In genomic region chr15:80159301-80159700, GRCh38 we compare ENCODE assay signal across 30 cellular contexts. TPM values are rescaled to one million over a fixed set of nuclear protein-coding genes. Genes with fewer than 3 reads are reported as not detected.
A peak's percentile ranks its signal among the peaks of the same experiment; 100 is the strongest.
DNase-seq lines count a peak whose midpoint lies in the region; ATAC-seq and TF ChIP-seq lines count a peak whose summit lies in the region.
"Had no signal": no experiment of that assay in that cellular context is flagged by ENCODE, and none has a peak within 500 bp of the region (broad histone marks: within the 10 kb centered on the region; RNA-seq: fewer than 3 reads in every experiment).

No MANE protein-coding gene starts in this region.

- H3K36me3 ChIP-seq in IMR-90 (ENCODE audit: control insufficient read depth, insufficient read depth, low read length) (peaks cover 13% of the 10 kb centered on the region), adrenal gland (replicated peaks in 1 of 2) (peaks cover 0 to 9% of the 10 kb centered on the region in 2 donors), osteoblast (ENCODE audit: insufficient read depth, low read length) (peaks cover 23% of the 10 kb centered on the region), OCI-LY7 (ENCODE audit: insufficient read depth, low read length) (peaks cover 8% of the 10 kb centered on the region; the same call in 1 of the 2 replicates), Karpas-422 (ENCODE audit: insufficient read depth, low read length) (peaks cover 2% of the 10 kb centered on the region)

- no peaks in the 10 kb centered on the region for H3K27me3 ChIP-seq in IMR-90 (ENCODE audit: control insufficient read depth, insufficient read depth, low read length)
- H3K27me3 ChIP-seq in adrenal gland, result no peaks in the 10 kb centered on the region
- H3K27me3 ChIP-seq in osteoblast (ENCODE audit: insufficient read depth, low read length), result no peaks in the 10 kb centered on the region
- no peaks in the 10 kb centered on the region for H3K27me3 ChIP-seq in Karpas-422 (ENCODE audit: low read length)
- H3K27me3 ChIP-seq: ascending aorta, gastroesophageal sphincter, left lung had no signal

- TF ChIP-seq CTCF in IMR-90 (conservative IDR thresholded peaks at IDR 0.05; ENCODE audit: low read depth, low read length) (no peak), adrenal gland (IDR thresholded peaks at IDR 0.05) (no peak), osteoblast (IDR thresholded peaks at IDR 0.05; ENCODE audit: extremely low read depth, low read depth, low read length) (no peak), OCI-LY7 (conservative IDR thresholded peaks at IDR 0.05; ENCODE audit: low read length) (no peak)

- in situ Hi-C loops in IMR-90 (cut with MboI; ENCODE audit: low sequenced_read_pairs), result no loop called here

- CTCF ChIA-PET in IMR-90 (lab: Yijun Ruan, JAX), result no interaction called here
- CTCF ChIA-PET in OCI-LY7 (lab: Charles Lee; ENCODE audit: unreplicated experiment), result no interaction called here

- H3K18ac ChIP-seq in IMR-90 (ENCODE audit: low read depth, low read length), result no peak overlapping the region

- no peak for TF ChIP-seq RAD21 in IMR-90 (IDR thresholded peaks at IDR 0.05; ENCODE audit: low read length)

- peak overlapping the region; percentile 84 for H2BK20ac ChIP-seq in IMR-90 (ENCODE audit: low read depth, low read length)

- intact Hi-C loops in IMR-90 (cut with micrococcal nuclease), result no loop called here
- intact Hi-C loops in adrenal gland (cut with DNase I), result no loop called here
- intact Hi-C loops in OCI-LY7 (cut with micrococcal nuclease; ENCODE audit: unreplicated experiment), result loop anchor here (10.0 kb wide), 1 partner anchor 264 kb away; the partner anchor contains the start of gene MTHFS

- POLR2A ChIA-PET in IMR-90 (lab: Charles Lee; ENCODE audit: unreplicated experiment), result no interaction called here
- POLR2A ChIA-PET in OCI-LY7 (lab: Charles Lee), result no interaction called here

- no peak overlapping the region for H3K56ac ChIP-seq in IMR-90 (ENCODE audit: extremely low read depth, insufficient read depth, low read length)

- H3K4me1 ChIP-seq in IMR-90 (ENCODE audit: control insufficient read depth, insufficient read depth, low read length), result peaks cover 27% of the 10 kb centered on the region
- H3K4me1 ChIP-seq in adrenal gland (replicated peaks in 1 of 2), result peaks cover 60 to 68% of the 10 kb centered on the region in 2 donors
- peaks cover 17% of the 10 kb centered on the region for H3K4me1 ChIP-seq in osteoblast (ENCODE audit: insufficient read depth, low read length)
- H3K4me1 ChIP-seq in OCI-LY7 (ENCODE audit: insufficient read depth, low read length, poor library complexity, severe bottlenecking), result peaks cover 21% of the 10 kb centered on the region
- H3K4me1 ChIP-seq in Karpas-422 (ENCODE audit: low read length), result peaks cover 2% of the 10 kb centered on the region

- no peak overlapping the region for H4K5ac ChIP-seq in IMR-90 (ENCODE audit: low read depth, low read length)

- 100% methylated on average over 1 of the region's 5 CpGs; no CpG with 5 or more reads in 1 of the 2 experiments for WGBS in IMR-90 (ENCODE audit: extremely low coverage in 2 of 2, insufficient read length in 1 of 2), 2 experiments
- WGBS in adrenal gland, 4 donors, result 93 to 98% (median 95%) methylated on average over 4 to 5 of the region's 5 CpGs

- 0 out of 3 replicates have a peak overlapping the region, but pooled peaks have one; percentile 64 for H2BK15ac ChIP-seq in IMR-90 (ENCODE audit: low read depth, low read length)

- no peak overlapping the region for H2AFZ ChIP-seq in IMR-90 (replicated peaks; ENCODE audit: low read length, poor library complexity)
- no peak overlapping the region for H2AFZ ChIP-seq in osteoblast (ENCODE audit: low read length)
- no peak overlapping the region for H2AFZ ChIP-seq in OCI-LY7 (ENCODE audit: low read length)
- H2AFZ ChIP-seq in Karpas-422 (ENCODE audit: low read length), result no peak overlapping the region

- no peak overlapping the region; the same call in 1 of the 2 replicates for H3K14ac ChIP-seq in IMR-90 (replicated peaks; ENCODE audit: low read depth, low read length)

- no peak overlapping the region for H3K9ac ChIP-seq in IMR-90 (ENCODE audit: low read depth, low read length)
- no peak overlapping the region for H3K9ac ChIP-seq in Karpas-422 (ENCODE audit: low read length)

- peak overlapping the region; percentile 91 for H2BK120ac ChIP-seq in IMR-90 (ENCODE audit: low read depth, low read length)

- no peak overlapping the region for H2AK9ac ChIP-seq in IMR-90 (replicated peaks; ENCODE audit: low read depth, low read length, poor library complexity)

- DNase-seq in T-helper 1 cell (no peak), IMR-90 (no peak), adrenal gland (peak in 1 of 7 donors; percentile 40), osteoblast (ENCODE audit: insufficient read length, low spot score, missing footprints) (no peak), OCI-LY7 (ENCODE audit: low spot score) (no peak), Karpas-422 (no peak), superior temporal gyrus (ENCODE audit: extremely low spot score) (no peak)
- DNase-seq: activated CD8-positive, alpha-beta memory T cell treated with anti-CD3 and anti-CD28 coated beads for 24 hours; activated naive CD4-positive, alpha-beta T cell treated with anti-CD3 and anti-CD28 coated beads, Interleukin-2, amount 50 U/mL, for 16 hours; activated T-cell treated with anti-CD3 and anti-CD28 coated beads, Interleukin-2, amount 50 U/mL, for 4 hours; dermis blood vessel endothelial cell; GF-D8; GOT3; hippocampal formation; left lung; NCI-H1092 treated with DMSO at 0.1 percent for 48 hours; NCI-H187 treated with DMSO at 0.1 percent for 48 hours; NCI-H69; right cardiac atrium; stimulated activated CD4-positive, alpha-beta T cell treated with anti-CD3 and anti-CD28 coated beads, Interleukin-12 subunit alpha, Interleukin-12 subunit beta, amount 100 ng/mL, for 4 hours; stimulated activated CD4-positive, alpha-beta T cell treated with anti-CD3 and anti-CD28 coated beads, Interleukin-4, amount 100 ng/mL, for 4 hours; trophoblast cell had no signal

- BruUV-seq in IMR-90 (replicated peaks; lab: Mats Ljungman, UMichigan) (no TSS peak), OCI-LY7 (replicated peaks; lab: Mats Ljungman, UMichigan) (no TSS peak)

- peaks cover 33% of the 10 kb centered on the region for H3K4me1 Mint-ChIP-seq in T-helper 1 cell treated with Interleukin-12 subunit alpha and Interleukin-12 subunit beta and Interleukin-4 antibody, amounts not matched to agents 30 μg/mL and 1 μg/mL, for 36 hours (ENCODE audit: low read depth)

- no peak overlapping the region for H3K4me2 ChIP-seq in IMR-90 (ENCODE audit: low read depth, low read length)
- no peak overlapping the region for H3K4me2 ChIP-seq in osteoblast (ENCODE audit: insufficient read depth, low read length)
- no peak overlapping the region for H3K4me2 ChIP-seq in OCI-LY7 (ENCODE audit: low read length)
- no peak overlapping the region for H3K4me2 ChIP-seq in Karpas-422 (ENCODE audit: low read depth, low read length, poor library complexity, severe bottlenecking)

- peak overlapping the region; percentile 93; the same call in 1 of the 2 replicates for H3K4ac ChIP-seq in IMR-90 (ENCODE audit: low read depth, low read length)

- H3K9me3 Mint-ChIP-seq in T-helper 1 cell treated with Interleukin-12 subunit alpha and Interleukin-12 subunit beta and Interleukin-4 antibody, amounts not matched to agents 30 μg/mL and 1 μg/mL, for 36 hours, result no peaks in the 10 kb centered on the region
- H3K9me3 Mint-ChIP-seq: activated T-cell treated with anti-CD3 and anti-CD28 coated beads, Interleukin-2, amount 50 U/mL, for 4 hours; nephron; T-helper 2 cell treated with Interferon-gamma antibody and Interleukin-4, amounts not matched to agents 5 μg/mL and 100 μg/mL, for 36 hours had no signal

- H4K8ac ChIP-seq in IMR-90 (ENCODE audit: low read depth in 2 of 2, low read length in 2 of 2), result no peak overlapping the region

- no peaks in the 10 kb centered on the region for H3K9me3 ChIP-seq in IMR-90 (ENCODE audit: control insufficient read depth, insufficient read depth, low read length)
- H3K9me3 ChIP-seq in adrenal gland (replicated peaks in 1 of 3), result no peaks in the 10 kb centered on the region
- H3K9me3 ChIP-seq in osteoblast (ENCODE audit: low read depth, low read length), result no peaks in the 10 kb centered on the region
- H3K9me3 ChIP-seq in OCI-LY7 (ENCODE audit: low read length), result no peaks in the 10 kb centered on the region
- no peaks in the 10 kb centered on the region for H3K9me3 ChIP-seq in Karpas-422 (ENCODE audit: low read length)
- H3K9me3 ChIP-seq: ascending aorta, gastroesophageal sphincter, left lung had no signal

- peaks cover 11 to 36% of the 10 kb centered on the region in 2 experiments for H3K79me1 ChIP-seq in IMR-90 (ENCODE audit: low read depth in 1 of 2, low read length in 2 of 2)

- no peak overlapping the region for H3K23ac ChIP-seq in IMR-90 (ENCODE audit: low read depth, low read length)

- H3K36me3 Mint-ChIP-seq in T-helper 1 cell treated with Interleukin-12 subunit alpha and Interleukin-12 subunit beta and Interleukin-4 antibody, amounts not matched to agents 30 μg/mL and 1 μg/mL, for 36 hours (ENCODE audit: low read depth), result peaks cover 39% of the 10 kb centered on the region

- no peak overlapping the region for H2BK5ac ChIP-seq in IMR-90 (ENCODE audit: low read depth, low read length, poor library complexity, severe bottlenecking)

- no peaks in the 10 kb centered on the region for H3K27me3 Mint-ChIP-seq in T-helper 1 cell treated with Interleukin-12 subunit alpha and Interleukin-12 subunit beta and Interleukin-4 antibody, amounts not matched to agents 30 μg/mL and 1 μg/mL, for 36 hours (ENCODE audit: low read depth)

- H3K79me2 ChIP-seq in osteoblast (ENCODE audit: insufficient read depth, low read length) (peaks cover 8% of the 10 kb centered on the region), OCI-LY7 (ENCODE audit: insufficient read depth, low read depth, low read length) (no peaks in the 10 kb centered on the region), Karpas-422 (ENCODE audit: low read length) (peaks cover 9% of the 10 kb centered on the region)

- no peak for ATAC-seq in IMR-90 (ENCODE audit: low read depth)
- ATAC-seq: gastroesophageal sphincter, left lung, right cardiac atrium had no signal

- no peak for TF ChIP-seq POLR2A in IMR-90 (IDR thresholded peaks at IDR 0.05; ENCODE audit: low read depth, low read length)
- no peak for TF ChIP-seq POLR2A in adrenal gland (IDR thresholded peaks at IDR 0.05)

- no peaks in the 10 kb centered on the region for H4K20me1 ChIP-seq in IMR-90 (ENCODE audit: insufficient read depth, low read length)
- no peaks in the 10 kb centered on the region for H4K20me1 ChIP-seq in osteoblast (ENCODE audit: insufficient read depth, low read length)
- no peaks in the 10 kb centered on the region for H4K20me1 ChIP-seq in OCI-LY7 (ENCODE audit: insufficient read depth, low read length)
- no peaks in the 10 kb centered on the region for H4K20me1 ChIP-seq in Karpas-422 (ENCODE audit: insufficient read depth, low read depth, low read length)

- H3K9me1 ChIP-seq in IMR-90 (ENCODE audit: insufficient read depth, low read length), result peaks cover 28% of the 10 kb centered on the region

- H2AK5ac ChIP-seq in IMR-90 (ENCODE audit: low read depth, low read length), result peak overlapping the region; percentile 26; the same call in 1 of the 2 replicates

- H3K4me3 ChIP-seq in IMR-90 (ENCODE audit: insufficient read depth, low read depth, low read length) (no peak overlapping the region), adrenal gland (no peak overlapping the region), osteoblast (ENCODE audit: insufficient read depth, low read length) (no peak overlapping the region), OCI-LY7 (ENCODE audit: low read depth, low read length, poor library complexity, severe bottlenecking) (no peak overlapping the region), Karpas-422 (ENCODE audit: low read length) (no peak overlapping the region)
- H3K4me3 ChIP-seq: ascending aorta, gastroesophageal sphincter, left lung, SK-N-MC had no signal

- dilution Hi-C loops in IMR-90 (cut with HindIII; ENCODE audit: low sequenced_read_pairs, unreplicated experiment), result no loop called here

- peak overlapping the region; percentile 23 for H3K27ac Mint-ChIP-seq in T-helper 1 cell treated with Interleukin-12 subunit alpha and Interleukin-12 subunit beta and Interleukin-4 antibody, amounts not matched to agents 30 μg/mL and 1 μg/mL, for 36 hours
- H3K27ac Mint-ChIP-seq: nephron had no signal

- H3K4me3 Mint-ChIP-seq in T-helper 1 cell treated with Interleukin-12 subunit alpha and Interleukin-12 subunit beta and Interleukin-4 antibody, amounts not matched to agents 30 μg/mL and 1 μg/mL, for 36 hours, result no peak overlapping the region
- H3K4me3 Mint-ChIP-seq: activated T-cell treated with anti-CD3 and anti-CD28 coated beads, Interleukin-2, amount 50 U/mL, for 4 hours; nephron; T-helper 2 cell treated with Interferon-gamma antibody and Interleukin-4, amounts not matched to agents 5 μg/mL and 100 μg/mL, for 36 hours had no signal

- H3K9me2 ChIP-seq in OCI-LY7 (ENCODE audit: insufficient read depth, low read length) (no peaks in the 10 kb centered on the region), Karpas-422 (replicated peaks; ENCODE audit: insufficient read depth, low read length) (no peaks in the 10 kb centered on the region)

- peak overlapping the region; percentile 89; the same call in 1 of the 2 replicates for H4K91ac ChIP-seq in IMR-90 (ENCODE audit: insufficient read depth, low read depth, low read length)

- no peak overlapping the region for H3K27ac ChIP-seq in IMR-90 (ENCODE audit: insufficient read depth, low read length)
- peak overlapping the region in 4 of 5 donors; percentile 63 to 97 (median 88) for H3K27ac ChIP-seq in adrenal gland
- peak overlapping the region; percentile 36 for H3K27ac ChIP-seq in osteoblast (ENCODE audit: low read depth, low read length)
- H3K27ac ChIP-seq in OCI-LY7 (ENCODE audit: low read depth, low read length, poor library complexity, severe bottlenecking), result no peak overlapping the region
- H3K27ac ChIP-seq in Karpas-422 (ENCODE audit: low read length), result no peak overlapping the region
- H3K27ac ChIP-seq: 22Rv1, ascending aorta, SK-N-MC, VCaP had no signal

RNA-seq across cellular contexts. Expression of gene FAH, which starts 6.5 kb away (rescaled TPM):
- 36.9 and 48.6 TPM in 2 replicates for total RNA-seq in IMR-90 (2012; rRNA removed)
- polyA plus RNA-seq in IMR-90 (2012; rRNA removed), result 43.1 and 50.6 TPM in 2 replicates
- polyA plus RNA-seq in IMR-90 (2012; cell fraction: cytosol; rRNA removed), result 45.3 and 59.7 TPM in 2 replicates
- 75.0 and 78.4 TPM in 2 replicates for polyA plus RNA-seq in IMR-90 (2012; cell fraction: nucleus; rRNA removed; ENCODE audit: low replicate concordance)
- total RNA-seq in adrenal gland, result 100 to 1,000 TPM in 5 of 8 donors, 10 to 100 TPM in 3; 56.9 to 157 (median 107) TPM
- 100 to 1,000 TPM in 2 of 3 donors, 10 to 100 TPM in 1; 69.2 to 154 (median 109) TPM for polyA plus RNA-seq in adrenal gland
- total RNA-seq in osteoblast, result 17.7 and 21.2 TPM in 2 replicates
- total RNA-seq in OCI-LY7 (2014; rRNA removed; shearing (Covaris generic)), result 9.4 and 11.9 TPM in 2 replicates
- 15.3 and 18.4 TPM in 2 replicates for total RNA-seq in OCI-LY7 (2022)
- 38.8 and 57.0 TPM in 2 replicates for total RNA-seq in Karpas-422 (2014; rRNA removed; shearing (Covaris generic); ENCODE audit: low replicate concordance)

Comparison
In these comparisons a context has a peak if more than half of its experiments do, and no peak if none do; other contexts are left out.
1. H3K27ac ChIP-seq: peak in adrenal gland (4 of 5) and osteoblast (single experiment); none in IMR-90 (single experiment), OCI-LY7 (single experiment) and Karpas-422 (single experiment).